In the genomic region with DNA sequence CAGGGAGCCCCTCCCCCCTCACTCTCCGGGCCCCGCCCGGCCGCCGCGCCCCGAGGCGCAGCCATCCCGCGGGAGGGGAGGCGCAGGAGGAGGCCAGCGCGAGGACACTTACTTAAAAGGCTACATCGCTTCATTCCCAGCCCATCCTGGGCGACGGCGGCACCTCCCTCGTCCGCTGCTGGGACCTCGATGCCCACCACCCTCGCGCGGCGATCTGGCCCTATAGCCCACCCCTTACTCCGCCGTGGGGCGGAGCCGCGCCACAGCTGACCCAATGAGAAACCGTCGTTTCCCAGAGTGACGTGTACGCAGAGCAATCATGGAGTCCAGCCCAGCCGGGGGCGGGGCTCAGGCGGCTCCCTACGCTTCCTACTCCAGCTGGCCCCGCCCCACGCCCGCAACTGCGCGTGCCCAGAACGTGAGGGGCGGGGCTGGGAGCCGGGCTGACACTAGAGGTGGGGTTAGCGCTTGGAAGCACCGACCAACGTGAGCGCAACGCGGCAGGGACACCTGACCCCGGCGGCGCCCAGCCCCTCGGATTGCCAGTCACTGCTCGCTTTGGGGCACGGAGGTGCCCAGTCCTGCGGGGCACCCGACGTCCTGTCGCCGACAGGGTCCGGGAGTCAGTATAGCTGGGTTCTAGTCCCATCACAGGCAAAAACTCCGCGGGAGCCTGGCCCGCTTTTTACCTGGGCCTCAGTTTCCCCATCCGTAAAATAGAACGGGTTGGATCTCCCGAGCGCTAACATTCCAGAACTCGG, we compare ENCODE assay signal across 8 cellular contexts. TPM values are rescaled to one million over a fixed set of nuclear protein-coding genes. Genes with fewer than 3 reads are reported as not detected.
DNase-seq lines count a peak whose midpoint lies in the region; ATAC-seq lines count a peak whose summit lies in the region.

ANKRD27 (minus strand) TSS at position 222 of the 761 bp plus-strand sequence. CDS start 16,165 bp downstream, outside the sequence.

- peaks cover 36% of the 10 kb centered on the region for H3K4me1 Mint-ChIP-seq in activated CD4-positive, alpha-beta T cell treated with anti-CD3 and anti-CD28 coated beads, Interleukin-2, amount 10 ng/mL, durations not matched to agents 7 days and 5 days

- H3K9me3 Mint-ChIP-seq in activated CD4-positive, alpha-beta T cell treated with anti-CD3 and anti-CD28 coated beads, Interleukin-2, amount 10 ng/mL, durations not matched to agents 7 days and 5 days = no peaks in the 10 kb centered on the region

- peak within 1 kb of the TSS; percentile 95 to 100 (median 98) for H3K4me2 ChIP-seq in BLaER1 treated with 17β-estradiol and CSF1 and Interleukin-3, amounts not matched to agents 10 nM and 100 nM

- H3K36me3 ChIP-seq in BLaER1 treated with 17β-estradiol and CSF1 and Interleukin-3, amounts not matched to agents 10 nM and 100 nM = peaks cover 0 to 6% (median 0%) of the 10 kb centered on the region in 11 experiments; a peak in 5 of 22 replicates

- H3K4me1 ChIP-seq in BLaER1 treated with 17β-estradiol and CSF1 and Interleukin-3, amounts not matched to agents 10 nM and 100 nM = peaks cover 36 to 56% (median 48%) of the 10 kb centered on the region in 10 experiments

- peaks cover 19% of the 10 kb centered on the region for H3K27me3 Mint-ChIP-seq in activated CD4-positive, alpha-beta T cell treated with anti-CD3 and anti-CD28 coated beads, Interleukin-2, amount 10 ng/mL, durations not matched to agents 7 days and 5 days

- peak within 1 kb of the TSS; percentile 57 to 85 (median 77); a peak in 21 of 22 replicates for H3K27ac ChIP-seq in BLaER1 treated with 17β-estradiol and CSF1 and Interleukin-3, amounts not matched to agents 10 nM and 100 nM

- peaks cover 7% of the 10 kb centered on the region for H3K36me3 Mint-ChIP-seq in activated CD4-positive, alpha-beta T cell treated with anti-CD3 and anti-CD28 coated beads, Interleukin-2, amount 10 ng/mL, durations not matched to agents 7 days and 5 days (ENCODE audit: low read depth)

- CTCF ChIA-PET in activated CD4-positive, alpha-beta T cell treated with anti-CD3 and anti-CD28 coated beads, Interleukin-2, amount 10 ng/mL, durations not matched to agents 7 days and 5 days (lab: Charles Lee) = interaction anchor here (0.6 kb wide), 1 partner anchor 33 kb away, joined by 3 read pairs; no protein-coding TSS in a partner anchor

- H3K4me3 ChIP-seq in BLaER1 treated with 17β-estradiol and CSF1 and Interleukin-3, amounts not matched to agents 10 nM and 100 nM = peak within 1 kb of the TSS; percentile 87 to 98 (median 92)

- peak within 1 kb of the TSS; percentile 90 for H3K27ac Mint-ChIP-seq in activated CD4-positive, alpha-beta T cell treated with anti-CD3 and anti-CD28 coated beads, Interleukin-2, amount 10 ng/mL, durations not matched to agents 7 days and 5 days

- POLR2A ChIA-PET in activated CD4-positive, alpha-beta T cell treated with anti-CD3 and anti-CD28 coated beads, Interleukin-2, amount 10 ng/mL, durations not matched to agents 7 days and 5 days (lab: Charles Lee) = interaction anchor here (1.1 kb wide), 1 partner anchor 16 kb away, joined by 3 read pairs; no protein-coding TSS in a partner anchor

- H3K9me3 ChIP-seq in BLaER1 treated with 17β-estradiol and CSF1 and Interleukin-3, amounts not matched to agents 10 nM and 100 nM (replicated peaks in 1 of 11) = no peaks in the 10 kb centered on the region

- peaks cover 43 to 62% (median 46%) of the 10 kb centered on the region in 11 experiments for H4K20me1 ChIP-seq in BLaER1 treated with 17β-estradiol and CSF1 and Interleukin-3, amounts not matched to agents 10 nM and 100 nM

- ATAC-seq in GM19328 (IDR thresholded peaks at IDR 0.05; ENCODE audit: unreplicated experiment) (peak; percentile 95), HG03520 (IDR thresholded peaks at IDR 0.05; ENCODE audit: unreplicated experiment) (peak; percentile 96), left lobe of liver (peak; percentile 94)

- H3K9ac ChIP-seq in BLaER1 treated with 17β-estradiol and CSF1 and Interleukin-3, amounts not matched to agents 10 nM and 100 nM = peak within 1 kb of the TSS; percentile 77 to 87 (median 85)

- H3K27me3 ChIP-seq in BLaER1 treated with 17β-estradiol and CSF1 and Interleukin-3, amounts not matched to agents 10 nM and 100 nM = peaks cover 21 to 29% (median 23%) of the 10 kb centered on the region in 11 experiments

- peak within 1 kb of the TSS; percentile 92 for H3K4me3 Mint-ChIP-seq in activated CD4-positive, alpha-beta T cell treated with anti-CD3 and anti-CD28 coated beads, Interleukin-2, amount 10 ng/mL, durations not matched to agents 7 days and 5 days

- DNase-seq in NCI-H69 (lab: John Stamatoyannopoulos, UW) = peak; percentile 99
- DNase-seq in activated CD4-positive, alpha-beta T cell treated with anti-CD3 and anti-CD28 coated beads, Interleukin-2, amount 10 ng/mL, durations not matched to agents 7 days and 5 days = peak; percentile 98
- peak; percentile 98 for DNase-seq in dedifferentiated amniotic fluid mesenchymal stem cell (ENCODE audit: extremely low spot score)
- DNase-seq in left lobe of liver (ENCODE audit: low spot score) = peak; percentile 99
- DNase-seq in stimulated activated CD4-positive, alpha-beta T cell treated with anti-CD3 and anti-CD28 coated beads, Interleukin-2, amount 100 ng/mL, for 4 hours (ENCODE audit: low read depth) = peak; percentile 97

RNA-seq across cellular contexts. Expression of gene ANKRD27, which starts in this region (rescaled TPM):
- 10 to 100 TPM; 49.3 to 49.8 TPM for total RNA-seq in activated CD4-positive, alpha-beta T cell treated with anti-CD3 and anti-CD28 coated beads, Interleukin-2, amount 10 ng/mL, durations not matched to agents 7 days and 5 days
- total RNA-seq in left lobe of liver = 8.4 TPM

Comparison
In these comparisons a context has a peak if more than half of its experiments do, and no peak if none do; other contexts are left out.
1. Peak in every context shown above with its lines: DNase-seq, ATAC-seq, H3K4me3 ChIP-seq and H3K27ac ChIP-seq.